ENCODE assay signal across 1 cellular context in the genomic region with DNA sequence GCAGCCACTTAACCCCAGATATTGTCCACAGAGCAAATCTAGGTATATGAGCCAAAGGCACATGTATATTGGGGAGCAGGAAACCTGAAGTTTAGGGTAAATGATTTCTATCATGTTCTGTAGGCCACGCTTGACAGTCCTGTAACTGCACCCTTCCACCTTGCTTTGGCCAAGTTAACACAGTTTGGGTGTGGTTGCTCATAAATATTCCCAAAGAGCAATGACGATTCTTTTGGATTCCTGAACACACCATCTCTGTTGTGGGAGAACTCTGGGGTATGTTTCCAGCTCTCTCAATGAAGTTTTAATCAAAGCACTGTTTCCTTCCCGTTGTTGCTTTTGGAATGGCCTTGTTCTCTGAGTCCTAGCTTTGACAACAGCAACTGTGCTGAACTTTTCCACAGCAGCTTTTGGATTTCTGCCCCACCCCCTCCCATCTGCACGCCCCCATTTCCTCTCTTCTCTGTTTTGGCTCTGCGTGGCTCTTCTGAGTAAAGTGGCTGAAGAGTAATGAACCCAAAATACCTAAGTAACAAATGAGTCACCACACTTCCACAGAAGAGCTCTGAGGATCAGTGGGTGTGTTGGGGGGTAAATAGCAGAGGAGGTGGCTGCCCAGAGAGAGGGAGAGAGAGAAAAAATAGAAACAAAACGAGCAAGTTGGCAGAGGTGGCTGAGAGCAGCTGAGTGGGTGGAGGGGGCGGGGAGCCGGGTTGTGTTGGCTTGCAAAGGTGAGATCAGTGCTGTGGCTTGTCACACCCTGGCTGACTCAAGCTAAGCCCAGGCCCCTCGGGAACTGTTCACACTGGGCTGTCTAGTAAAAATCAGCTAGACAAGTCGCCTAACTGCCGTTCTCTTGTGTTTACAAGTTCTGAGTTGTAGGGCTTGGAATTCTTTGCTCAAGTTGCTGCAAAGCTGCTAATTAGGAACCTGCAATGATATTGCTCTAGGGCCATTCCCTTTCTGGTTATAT.
TF ChIP-seq lines count a peak whose summit lies in the region.

No MANE protein-coding gene starts in this region.

TF ChIP-seq in HEK293, 187 proteins besides CTCF, POLR2A, EP300 and RAD21 (continued from another document and continues in another):
- TF ChIP-seq ZEB2 (tag by site-specific recombination; IDR thresholded peaks at IDR 0.05): peak; percentile 69
- TF ChIP-seq HOXD13 (CRISPR knock-in tag; IDR thresholded peaks at IDR 0.05; ENCODE audit: borderline replicate concordance): no peak; the same call in 1 of the 2 replicates
- no peak for TF ChIP-seq ZNF785 (tag by site-specific recombination; IDR thresholded peaks at IDR 0.05)
- TF ChIP-seq ZNF184 (tag by site-specific recombination; IDR thresholded peaks at IDR 0.05): no peak
- TF ChIP-seq, protein P1, sequence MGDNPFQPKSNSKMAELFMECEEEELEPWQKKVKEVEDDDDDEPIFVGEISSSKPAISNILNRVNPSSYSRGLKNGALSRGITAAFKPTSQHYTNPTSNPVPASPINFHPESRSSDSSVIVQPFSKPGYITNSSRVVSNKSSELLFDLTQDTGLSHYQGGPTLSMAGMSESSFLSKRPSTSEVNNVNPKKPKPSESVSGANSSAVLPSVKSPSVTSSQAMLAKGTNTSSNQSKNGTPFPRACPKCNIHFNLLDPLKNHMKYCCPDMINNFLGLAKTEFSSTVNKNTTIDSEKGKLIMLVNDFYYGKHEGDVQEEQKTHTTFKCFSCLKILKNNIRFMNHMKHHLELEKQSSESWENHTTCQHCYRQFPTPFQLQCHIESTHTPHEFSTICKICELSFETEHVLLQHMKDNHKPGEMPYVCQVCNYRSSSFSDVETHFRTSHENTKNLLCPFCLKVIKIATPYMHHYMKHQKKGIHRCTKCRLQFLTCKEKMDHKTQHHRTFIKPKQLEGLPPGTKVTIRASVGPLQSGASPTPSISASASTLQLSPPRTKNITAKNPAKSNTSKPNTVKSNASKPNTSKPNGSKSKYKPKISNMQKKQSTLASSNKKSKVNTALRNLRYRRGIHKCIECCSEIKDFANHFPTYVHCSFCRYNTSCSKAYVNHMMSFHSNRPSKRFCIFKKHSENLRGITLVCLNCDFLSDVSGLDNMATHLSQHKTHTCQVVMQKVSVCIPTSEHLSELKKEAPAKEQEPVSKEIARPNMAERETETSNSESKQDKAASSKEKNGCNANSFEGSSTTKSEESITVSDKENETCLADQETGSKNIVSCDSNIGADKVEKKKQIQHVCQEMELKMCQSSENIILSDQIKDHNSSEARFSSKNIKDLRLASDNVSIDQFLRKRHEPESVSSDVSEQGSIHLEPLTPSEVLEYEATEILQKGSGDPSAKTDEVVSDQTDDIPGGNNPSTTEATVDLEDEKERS (tag by site-specific recombination; IDR thresholded peaks at IDR 0.05): no peak
- TF ChIP-seq, protein P2, sequence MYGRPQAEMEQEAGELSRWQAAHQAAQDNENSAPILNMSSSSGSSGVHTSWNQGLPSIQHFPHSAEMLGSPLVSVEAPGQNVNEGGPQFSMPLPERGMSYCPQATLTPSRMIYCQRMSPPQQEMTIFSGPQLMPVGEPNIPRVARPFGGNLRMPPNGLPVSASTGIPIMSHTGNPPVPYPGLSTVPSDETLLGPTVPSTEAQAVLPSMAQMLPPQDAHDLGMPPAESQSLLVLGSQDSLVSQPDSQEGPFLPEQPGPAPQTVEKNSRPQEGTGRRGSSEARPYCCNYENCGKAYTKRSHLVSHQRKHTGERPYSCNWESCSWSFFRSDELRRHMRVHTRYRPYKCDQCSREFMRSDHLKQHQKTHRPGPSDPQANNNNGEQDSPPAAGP (tag by site-specific recombination; IDR thresholded peaks at IDR 0.05): peak; percentile 95
- TF ChIP-seq ZNF621 (tag by site-specific recombination; IDR thresholded peaks at IDR 0.05): no peak
- TF ChIP-seq ZNF24 (tag by site-specific recombination; IDR thresholded peaks at IDR 0.05): peak; percentile 79
- no peak for TF ChIP-seq ZNF416 (tag by site-specific recombination; IDR thresholded peaks at IDR 0.05)
- TF ChIP-seq ZFP69B (tag by site-specific recombination; IDR thresholded peaks at IDR 0.05): peak; percentile 65
- TF ChIP-seq ZSCAN23 (tag by site-specific recombination; IDR thresholded peaks at IDR 0.05): no peak
- TF ChIP-seq, protein P3, sequence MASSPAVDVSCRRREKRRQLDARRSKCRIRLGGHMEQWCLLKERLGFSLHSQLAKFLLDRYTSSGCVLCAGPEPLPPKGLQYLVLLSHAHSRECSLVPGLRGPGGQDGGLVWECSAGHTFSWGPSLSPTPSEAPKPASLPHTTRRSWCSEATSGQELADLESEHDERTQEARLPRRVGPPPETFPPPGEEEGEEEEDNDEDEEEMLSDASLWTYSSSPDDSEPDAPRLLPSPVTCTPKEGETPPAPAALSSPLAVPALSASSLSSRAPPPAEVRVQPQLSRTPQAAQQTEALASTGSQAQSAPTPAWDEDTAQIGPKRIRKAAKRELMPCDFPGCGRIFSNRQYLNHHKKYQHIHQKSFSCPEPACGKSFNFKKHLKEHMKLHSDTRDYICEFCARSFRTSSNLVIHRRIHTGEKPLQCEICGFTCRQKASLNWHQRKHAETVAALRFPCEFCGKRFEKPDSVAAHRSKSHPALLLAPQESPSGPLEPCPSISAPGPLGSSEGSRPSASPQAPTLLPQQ (tag by site-specific recombination; IDR thresholded peaks at IDR 0.05): peak; percentile 70; the same call in 1 of the 2 replicates
- TF ChIP-seq, protein P4, sequence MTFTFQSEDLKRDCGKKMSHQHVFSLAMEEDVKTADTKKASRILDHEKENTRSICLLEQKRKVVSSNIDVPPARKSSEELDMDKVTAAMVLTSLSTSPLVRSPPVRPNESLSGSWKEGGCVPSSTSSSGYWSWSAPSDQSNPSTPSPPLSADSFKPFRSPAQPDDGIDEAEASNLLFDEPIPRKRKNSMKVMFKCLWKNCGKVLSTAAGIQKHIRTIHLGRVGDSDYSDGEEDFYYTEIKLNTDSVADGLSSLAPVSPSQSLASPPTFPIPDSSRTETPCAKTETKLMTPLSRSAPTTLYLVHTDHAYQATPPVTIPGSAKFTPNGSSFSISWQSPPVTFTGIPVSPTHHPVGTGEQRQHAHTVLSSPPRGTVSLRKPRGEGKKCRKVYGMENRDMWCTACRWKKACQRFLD (tag by site-specific recombination; IDR thresholded peaks at IDR 0.05): no peak
- TF ChIP-seq ZBTB48 (tag by site-specific recombination; IDR thresholded peaks at IDR 0.05): no peak; the same call in 1 of the 2 replicates
- peak; percentile 42; the same call in 1 of the 2 replicates for TF ChIP-seq ZNF2 (tag by site-specific recombination; IDR thresholded peaks at IDR 0.05)
- TF ChIP-seq ZBTB17 (tag by site-specific recombination; IDR thresholded peaks at IDR 0.05): peak; percentile 75
- peak; percentile 94 for TF ChIP-seq ZNF366 (tag by site-specific recombination; conservative IDR thresholded peaks at IDR 0.05)
- TF ChIP-seq ZBTB7A (tag by site-specific recombination; IDR thresholded peaks at IDR 0.05; ENCODE audit: low read depth): no peak
- TF ChIP-seq, protein P5, sequence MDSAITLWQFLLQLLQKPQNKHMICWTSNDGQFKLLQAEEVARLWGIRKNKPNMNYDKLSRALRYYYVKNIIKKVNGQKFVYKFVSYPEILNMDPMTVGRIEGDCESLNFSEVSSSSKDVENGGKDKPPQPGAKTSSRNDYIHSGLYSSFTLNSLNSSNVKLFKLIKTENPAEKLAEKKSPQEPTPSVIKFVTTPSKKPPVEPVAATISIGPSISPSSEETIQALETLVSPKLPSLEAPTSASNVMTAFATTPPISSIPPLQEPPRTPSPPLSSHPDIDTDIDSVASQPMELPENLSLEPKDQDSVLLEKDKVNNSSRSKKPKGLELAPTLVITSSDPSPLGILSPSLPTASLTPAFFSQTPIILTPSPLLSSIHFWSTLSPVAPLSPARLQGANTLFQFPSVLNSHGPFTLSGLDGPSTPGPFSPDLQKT (IDR thresholded peaks at IDR 0.05; ENCODE audit: borderline replicate concordance, low read depth, low read length): no peak
- peak; percentile 27; the same call in 1 of the 2 replicates for TF ChIP-seq ZSCAN30 (tag by site-specific recombination; IDR thresholded peaks at IDR 0.05)
- TF ChIP-seq ZNF768 (tag by site-specific recombination; IDR thresholded peaks at IDR 0.05): no peak
- peak; percentile 77 for TF ChIP-seq SP3 (tag by site-specific recombination; IDR thresholded peaks at IDR 0.05)
- TF ChIP-seq, protein P6, sequence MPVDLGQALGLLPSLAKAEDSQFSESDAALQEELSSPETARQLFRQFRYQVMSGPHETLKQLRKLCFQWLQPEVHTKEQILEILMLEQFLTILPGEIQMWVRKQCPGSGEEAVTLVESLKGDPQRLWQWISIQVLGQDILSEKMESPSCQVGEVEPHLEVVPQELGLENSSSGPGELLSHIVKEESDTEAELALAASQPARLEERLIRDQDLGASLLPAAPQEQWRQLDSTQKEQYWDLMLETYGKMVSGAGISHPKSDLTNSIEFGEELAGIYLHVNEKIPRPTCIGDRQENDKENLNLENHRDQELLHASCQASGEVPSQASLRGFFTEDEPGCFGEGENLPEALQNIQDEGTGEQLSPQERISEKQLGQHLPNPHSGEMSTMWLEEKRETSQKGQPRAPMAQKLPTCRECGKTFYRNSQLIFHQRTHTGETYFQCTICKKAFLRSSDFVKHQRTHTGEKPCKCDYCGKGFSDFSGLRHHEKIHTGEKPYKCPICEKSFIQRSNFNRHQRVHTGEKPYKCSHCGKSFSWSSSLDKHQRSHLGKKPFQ (tag by site-specific recombination; IDR thresholded peaks at IDR 0.05): peak; percentile 100
- no peak for TF ChIP-seq HOXA7 (CRISPR knock-in tag; IDR thresholded peaks at IDR 0.05; ENCODE audit: borderline replicate concordance)
- TF ChIP-seq, protein P7, sequence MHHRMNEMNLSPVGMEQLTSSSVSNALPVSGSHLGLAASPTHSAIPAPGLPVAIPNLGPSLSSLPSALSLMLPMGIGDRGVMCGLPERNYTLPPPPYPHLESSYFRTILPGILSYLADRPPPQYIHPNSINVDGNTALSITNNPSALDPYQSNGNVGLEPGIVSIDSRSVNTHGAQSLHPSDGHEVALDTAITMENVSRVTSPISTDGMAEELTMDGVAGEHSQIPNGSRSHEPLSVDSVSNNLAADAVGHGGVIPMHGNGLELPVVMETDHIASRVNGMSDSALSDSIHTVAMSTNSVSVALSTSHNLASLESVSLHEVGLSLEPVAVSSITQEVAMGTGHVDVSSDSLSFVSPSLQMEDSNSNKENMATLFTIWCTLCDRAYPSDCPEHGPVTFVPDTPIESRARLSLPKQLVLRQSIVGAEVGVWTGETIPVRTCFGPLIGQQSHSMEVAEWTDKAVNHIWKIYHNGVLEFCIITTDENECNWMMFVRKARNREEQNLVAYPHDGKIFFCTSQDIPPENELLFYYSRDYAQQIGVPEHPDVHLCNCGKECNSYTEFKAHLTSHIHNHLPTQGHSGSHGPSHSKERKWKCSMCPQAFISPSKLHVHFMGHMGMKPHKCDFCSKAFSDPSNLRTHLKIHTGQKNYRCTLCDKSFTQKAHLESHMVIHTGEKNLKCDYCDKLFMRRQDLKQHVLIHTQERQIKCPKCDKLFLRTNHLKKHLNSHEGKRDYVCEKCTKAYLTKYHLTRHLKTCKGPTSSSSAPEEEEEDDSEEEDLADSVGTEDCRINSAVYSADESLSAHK (tag by site-specific recombination; IDR thresholded peaks at IDR 0.05): peak; percentile 51
- 0 out of 2 replicates have a peak, but pooled peaks have one; percentile 29 for TF ChIP-seq ZBTB20 (tag by site-specific recombination; IDR thresholded peaks at IDR 0.05)
- no peak for TF ChIP-seq ZNF610 (tag by site-specific recombination; IDR thresholded peaks at IDR 0.05; ENCODE audit: borderline replicate concordance)
- no peak for TF ChIP-seq GFI1B (tag by site-specific recombination; IDR thresholded peaks at IDR 0.05)
- TF ChIP-seq, protein P8, sequence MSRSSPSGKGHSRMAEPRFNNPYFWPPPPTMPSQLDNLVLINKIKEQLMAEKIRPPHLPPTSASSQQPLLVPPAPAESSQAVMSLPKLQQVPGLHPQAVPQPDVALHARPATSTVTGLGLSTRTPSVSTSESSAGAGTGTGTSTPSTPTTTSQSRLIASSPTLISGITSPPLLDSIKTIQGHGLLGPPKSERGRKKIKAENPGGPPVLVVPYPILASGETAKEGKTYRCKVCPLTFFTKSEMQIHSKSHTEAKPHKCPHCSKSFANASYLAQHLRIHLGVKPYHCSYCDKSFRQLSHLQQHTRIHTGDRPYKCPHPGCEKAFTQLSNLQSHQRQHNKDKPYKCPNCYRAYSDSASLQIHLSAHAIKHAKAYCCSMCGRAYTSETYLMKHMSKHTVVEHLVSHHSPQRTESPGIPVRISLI (tag by site-specific recombination; IDR thresholded peaks at IDR 0.05): peak; percentile 60
- TF ChIP-seq ZNF560 (tag by site-specific recombination; IDR thresholded peaks at IDR 0.05; ENCODE audit: borderline replicate concordance): no peak
- TF ChIP-seq ZNF791 (tag by site-specific recombination; IDR thresholded peaks at IDR 0.05): no peak
- TF ChIP-seq ZFP41 (tag by site-specific recombination; IDR thresholded peaks at IDR 0.05; ENCODE audit: borderline replicate concordance): no peak
- TF ChIP-seq SCRT1 (tag by site-specific recombination; IDR thresholded peaks at IDR 0.05; ENCODE audit: borderline replicate concordance): no peak
- TF ChIP-seq ZNF311 (tag by site-specific recombination; IDR thresholded peaks at IDR 0.05; ENCODE audit: borderline replicate concordance): no peak
- peak; percentile 86 for TF ChIP-seq GLIS2 (tag by site-specific recombination; IDR thresholded peaks at IDR 0.05)
- TF ChIP-seq, protein P9, sequence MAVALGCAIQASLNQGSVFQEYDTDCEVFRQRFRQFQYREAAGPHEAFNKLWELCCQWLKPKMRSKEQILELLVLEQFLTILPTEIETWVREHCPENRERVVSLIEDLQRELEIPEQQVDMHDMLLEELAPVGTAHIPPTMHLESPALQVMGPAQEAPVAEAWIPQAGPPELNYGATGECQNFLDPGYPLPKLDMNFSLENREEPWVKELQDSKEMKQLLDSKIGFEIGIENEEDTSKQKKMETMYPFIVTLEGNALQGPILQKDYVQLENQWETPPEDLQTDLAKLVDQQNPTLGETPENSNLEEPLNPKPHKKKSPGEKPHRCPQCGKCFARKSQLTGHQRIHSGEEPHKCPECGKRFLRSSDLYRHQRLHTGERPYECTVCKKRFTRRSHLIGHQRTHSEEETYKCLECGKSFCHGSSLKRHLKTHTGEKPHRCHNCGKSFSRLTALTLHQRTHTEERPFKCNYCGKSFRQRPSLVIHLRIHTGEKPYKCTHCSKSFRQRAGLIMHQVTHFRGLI (tag by site-specific recombination; IDR thresholded peaks at IDR 0.05): peak; percentile 79
- peak; percentile 83; the same call in 1 of the 2 replicates for TF ChIP-seq KLF7 (tag by site-specific recombination; IDR thresholded peaks at IDR 0.05; ENCODE audit: borderline replicate concordance)
- peak; percentile 55; the same call in 1 of the 2 replicates for TF ChIP-seq MZF1 (tag by site-specific recombination; IDR thresholded peaks at IDR 0.05; ENCODE audit: borderline replicate concordance)
